ENCODE assay signal across 17 cellular contexts in genomic region chr15:99669250-99669649, GRCh38.
"Had no signal": no experiment of that assay in that cellular context is flagged by ENCODE, and none has a peak within 500 bp of the region (broad histone marks: within the 10 kb centered on the region; RNA-seq: fewer than 3 reads in every experiment).

No MANE protein-coding gene starts in this region.

- H3K4me1 Mint-ChIP-seq: nephron had no signal

- H3K79me2 ChIP-seq: hepatocyte had no signal

- H3K9me3 ChIP-seq: gastroesophageal sphincter, stomach, tibial nerve had no signal

- ATAC-seq: gastroesophageal sphincter had no signal

- H3K4me3 Mint-ChIP-seq: nephron had no signal

- H3K27me3 ChIP-seq: gastroesophageal sphincter, hepatocyte, stomach, tibial nerve had no signal

- H2AFZ ChIP-seq: hepatocyte had no signal

- DNase-seq: activated CD4-positive, alpha-beta T cell treated with anti-CD3 and anti-CD28 coated beads, Interleukin-2, amount 50 U/mL, for 4 hours; activated CD4-positive, CD25-positive, alpha-beta regulatory T cell treated with anti-CD3 and anti-CD28 coated beads, Interleukin-2, amount 50 U/mL, for 72 hours; central memory CD4-positive, alpha-beta T cell; effector CD8-positive, alpha-beta T cell; kidney glomerular epithelial cell; mammary epithelial cell; occipital lobe; SHP77; stimulated activated CD4-positive, alpha-beta T cell treated with anti-CD3 and anti-CD28 coated beads, Interleukin-4, amount 100 ng/mL, for 24 hours; stomach had no signal

- H3K27me3 Mint-ChIP-seq: progenitor cell of endocrine pancreas had no signal

- H3K4me2 ChIP-seq: hepatocyte had no signal

- H3K27ac ChIP-seq: epithelial cell of prostate, hepatocyte, tibial nerve had no signal

- H3K27ac Mint-ChIP-seq: nephron, progenitor cell of endocrine pancreas had no signal

- H3K4me3 ChIP-seq: coronary artery, gastroesophageal sphincter, hepatocyte, stomach, tibial nerve had no signal
